ENCODE assay signal across 8 cellular contexts in the genomic region with DNA sequence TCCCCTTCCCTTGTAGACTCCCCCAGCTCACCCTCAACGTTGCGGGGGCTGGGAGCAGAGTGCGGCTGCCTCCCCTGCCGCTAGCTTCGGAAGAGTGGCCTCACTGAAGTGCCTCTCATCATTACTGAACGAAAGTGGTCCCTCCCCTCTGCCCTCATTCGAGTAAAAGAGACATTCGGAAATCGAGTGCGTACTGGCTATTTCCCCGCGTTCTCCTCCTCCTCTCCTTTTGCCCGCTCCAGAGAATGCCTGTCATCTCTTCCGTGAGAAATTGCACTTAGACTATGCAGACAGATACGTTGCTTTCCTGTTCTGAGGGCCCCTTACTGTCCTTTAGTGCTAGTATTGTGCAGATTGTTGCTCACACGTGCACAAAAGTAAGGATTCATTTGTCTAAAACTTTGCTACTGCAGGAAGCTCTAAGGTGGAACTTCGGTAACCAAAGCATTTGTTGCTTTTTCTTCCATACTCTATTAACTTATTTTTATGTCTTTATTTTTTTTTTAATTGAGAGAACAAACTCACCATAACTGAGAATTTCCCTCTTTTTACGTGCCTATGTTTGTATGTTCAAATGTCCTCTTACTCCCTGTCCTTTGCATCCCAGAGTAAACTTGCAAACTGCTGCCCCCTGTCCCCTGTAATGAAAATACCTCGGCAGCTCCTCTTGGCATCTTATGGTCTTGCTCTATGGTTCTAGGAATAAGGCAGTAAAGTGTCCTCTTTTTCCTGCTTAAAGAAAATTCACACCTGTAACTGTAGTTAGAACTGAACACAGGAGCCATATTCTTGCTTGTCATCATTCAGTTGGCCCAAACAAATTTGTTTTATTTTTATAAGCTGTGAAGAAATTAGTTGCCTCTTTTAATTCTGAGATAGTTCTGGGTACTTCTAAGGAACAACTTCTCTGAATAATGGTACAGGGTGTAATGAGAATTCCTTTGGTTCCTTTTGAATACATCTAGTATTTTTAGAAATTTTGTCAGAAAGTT. TPM values are rescaled to one million over a fixed set of nuclear protein-coding genes. Genes with fewer than 3 reads are reported as not detected.
A peak's percentile ranks its signal among the peaks of the same experiment; 100 is the strongest.
DNase-seq lines count a peak whose midpoint lies in the region; ATAC-seq lines count a peak whose summit lies in the region.

No MANE protein-coding gene starts in this region.

- peaks cover 6% of the 10 kb centered on the region for H3K36me3 Mint-ChIP-seq in activated naive CD4-positive, alpha-beta T cell treated with anti-CD3 and anti-CD28 coated beads, Interleukin-2, amount 10 ng/mL, durations not matched to agents 7 days and 5 days

- H3K9me3 Mint-ChIP-seq in activated naive CD4-positive, alpha-beta T cell treated with anti-CD3 and anti-CD28 coated beads, Interleukin-2, amount 10 ng/mL, durations not matched to agents 7 days and 5 days, result no peaks in the 10 kb centered on the region

- ATAC-seq in GM19452 (IDR thresholded peaks at IDR 0.05; ENCODE audit: unreplicated experiment), result peak; percentile 34
- no peak for ATAC-seq in GM21737 (IDR thresholded peaks at IDR 0.05; ENCODE audit: unreplicated experiment)

- H3K4me3 Mint-ChIP-seq in activated naive CD4-positive, alpha-beta T cell treated with anti-CD3 and anti-CD28 coated beads, Interleukin-2, amount 10 ng/mL, durations not matched to agents 7 days and 5 days, result peak overlapping the region; percentile 96

- CTCF ChIA-PET in activated naive CD4-positive, alpha-beta T cell treated with anti-CD3 and anti-CD28 coated beads, Interleukin-2, amount 10 ng/mL, durations not matched to agents 7 days and 5 days (lab: Charles Lee), result interaction anchor here (0.7 to 2.0 kb wide), 8 partner anchors 19 to 383 kb away, joined by 3 to 5 read pairs (median 3); no protein-coding TSS in a partner anchor

- H3K4me1 Mint-ChIP-seq in activated naive CD4-positive, alpha-beta T cell treated with anti-CD3 and anti-CD28 coated beads, Interleukin-2, amount 10 ng/mL, durations not matched to agents 7 days and 5 days, result peaks cover 20% of the 10 kb centered on the region

- DNase-seq in DMS79 (lab: John Stamatoyannopoulos, UW), result peak; percentile 58
- DNase-seq in HS-27A (ENCODE audit: low read depth), result peak; percentile 38
- peak; percentile 9 for DNase-seq in NOMO-1 treated with dmso at 0.1 percent for 144 hours (lab: John Stamatoyannopoulos, UW; ENCODE audit: unreplicated experiment)
- peak; percentile 42 for DNase-seq in activated naive CD4-positive, alpha-beta T cell treated with anti-CD3 and anti-CD28 coated beads, Interleukin-2, amount 10 ng/mL, durations not matched to agents 7 days and 5 days
- peak; percentile 75 for DNase-seq in globus pallidus (ENCODE audit: low spot score)
- DNase-seq in occipital lobe (lab: John Stamatoyannopoulos, UW), result peak; percentile 17

- H3K27ac Mint-ChIP-seq in activated naive CD4-positive, alpha-beta T cell treated with anti-CD3 and anti-CD28 coated beads, Interleukin-2, amount 10 ng/mL, durations not matched to agents 7 days and 5 days, result peak overlapping the region; percentile 95

- H3K27me3 Mint-ChIP-seq in activated naive CD4-positive, alpha-beta T cell treated with anti-CD3 and anti-CD28 coated beads, Interleukin-2, amount 10 ng/mL, durations not matched to agents 7 days and 5 days, result peaks cover 26% of the 10 kb centered on the region

RNA-seq across cellular contexts. Expression of a gene that starts 1.1 kb away (rescaled TPM):
- total RNA-seq in occipital lobe, result 45.7 TPM

Comparison
In these comparisons a context has a peak if more than half of its experiments do, and no peak if none do; other contexts are left out.
1. DNase-seq: peak in every context shown above with its lines; median percentile 75 in globus pallidus; 58 in DMS79; 42 in activated naive CD4-positive, alpha-beta T cell treated with anti-CD3 and anti-CD28 coated beads, Interleukin-2, amount 10 ng/mL, durations not matched to agents 7 days and 5 days; 38 in HS-27A; 17 in occipital lobe; 9 in NOMO-1 treated with dmso at 0.1 percent for 144 hours.